Comparison of ENCODE assay signal across 6 cellular contexts in the genomic region with DNA sequence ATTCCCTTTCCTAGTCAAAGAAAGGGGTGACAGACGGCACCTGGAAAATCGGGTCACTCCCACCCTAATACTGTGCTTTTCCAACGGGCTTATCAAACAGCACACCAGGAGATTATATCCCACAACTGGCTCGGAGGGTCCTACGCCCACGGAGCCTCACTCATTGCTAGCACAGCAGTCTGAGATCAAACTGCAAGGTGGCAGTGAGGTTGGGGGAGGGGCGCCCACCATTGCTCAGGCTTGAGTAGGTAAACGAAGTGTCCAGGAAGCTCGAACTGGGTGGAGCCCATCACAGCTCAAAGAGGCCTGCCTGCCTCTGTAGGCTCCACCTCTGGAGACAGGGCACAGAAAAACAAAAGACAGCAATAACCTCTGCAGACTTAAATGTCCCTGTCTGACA. TPM values are rescaled to one million over a fixed set of nuclear protein-coding genes. Genes with fewer than 3 reads are reported as not detected.
"Had no signal": no experiment of that assay in that cellular context is flagged by ENCODE, and none has a peak within 500 bp of the region (broad histone marks: within the 10 kb centered on the region; RNA-seq: fewer than 3 reads in every experiment).

No MANE protein-coding gene starts in this region.

RNA-seq across cellular contexts. Expression of a gene that starts 42.9 kb away (rescaled TPM):
- total RNA-seq: OCI-LY7, PC-3, PC-9, RPMI7951, SJSA1, SK-MEL-5 had no signal
